1 cellular context compared by ENCODE assay signal in genomic region chr7:124155400-124156022, GRCh38.
TF ChIP-seq lines count a peak whose summit lies in the region.

No MANE protein-coding gene starts in this region.

TF ChIP-seq in WTC11, 78 proteins besides CTCF, POLR2A, EP300 and RAD21 (continued from another document):
- no peak for TF ChIP-seq TP53 (CRISPR knock-in tag; IDR thresholded peaks at IDR 0.05)
- TF ChIP-seq RORB (CRISPR knock-in tag; IDR thresholded peaks at IDR 0.05), result no peak
- TF ChIP-seq CBFB (CRISPR knock-in tag; IDR thresholded peaks at IDR 0.05; ENCODE audit: low read depth), result no peak
- no peak for TF ChIP-seq SOX15 (CRISPR knock-in tag; IDR thresholded peaks at IDR 0.05)
- no peak for TF ChIP-seq ZBTB21 (CRISPR knock-in tag; IDR thresholded peaks at IDR 0.05; ENCODE audit: borderline replicate concordance)
